Comparison of ENCODE assay signal across 27 cellular contexts in genomic region chr7:26286157-26286556, GRCh38.
"Had no signal": no experiment of that assay in that cellular context is flagged by ENCODE, and none has a peak within 500 bp of the region (broad histone marks: within the 10 kb centered on the region; RNA-seq: fewer than 3 reads in every experiment).

No MANE protein-coding gene starts in this region.

- H3K27ac ChIP-seq: neural progenitor cell, ovary, parathyroid adenoma, psoas muscle, right lobe of liver, sigmoid colon, stomach, thoracic aorta, thyroid gland, tibial nerve, upper lobe of left lung, vagina had no signal

- H3K36me3 ChIP-seq: neural progenitor cell, ovary, right lobe of liver, sigmoid colon, stomach, thoracic aorta, thyroid gland, tibial nerve, upper lobe of left lung, vagina had no signal

- H3K9ac ChIP-seq: neural progenitor cell, parathyroid adenoma had no signal

- H3K4me1 ChIP-seq: neural progenitor cell, parathyroid adenoma, psoas muscle, right lobe of liver, sigmoid colon, stomach, thyroid gland, tibial nerve, upper lobe of left lung, vagina had no signal

- H3K27ac Mint-ChIP-seq: natural killer cell; nephron; neural progenitor cell; progenitor cell of endocrine pancreas; stimulated activated effector memory CD8-positive, alpha-beta T cell treated with anti-CD3 and anti-CD28 coated beads, Interleukin-12 subunit alpha, Interleukin-12 subunit beta, amount 100 ng/mL, for 72 hours; stimulated activated naive B cell treated with anti-CD40 and anti-IgM and Interleukin-4, amounts not matched to agents 10 μg/mL and 1 μg/mL and 100 μg/mL, for 72 hours; stimulated activated naive CD8-positive, alpha-beta T cell treated with anti-CD3 and anti-CD28 coated beads, Interleukin-15, Interleukin-2, amounts not matched to agents 100 ng/mL and 50 ng/mL, for 24 hours had no signal

- H3K4me1 Mint-ChIP-seq: natural killer cell; nephron; neural progenitor cell; stimulated activated effector memory CD8-positive, alpha-beta T cell treated with anti-CD3 and anti-CD28 coated beads, Interleukin-12 subunit alpha, Interleukin-12 subunit beta, amount 100 ng/mL, for 72 hours; stimulated activated naive B cell treated with anti-CD40 and anti-IgM and Interleukin-4, amounts not matched to agents 10 μg/mL and 1 μg/mL and 100 μg/mL, for 72 hours had no signal

- H3K4me3 Mint-ChIP-seq: natural killer cell; nephron; neural progenitor cell; stimulated activated effector memory CD8-positive, alpha-beta T cell treated with anti-CD3 and anti-CD28 coated beads, Interleukin-12 subunit alpha, Interleukin-12 subunit beta, amount 100 ng/mL, for 72 hours; stimulated activated naive B cell treated with anti-CD40 and anti-IgM and Interleukin-4, amounts not matched to agents 10 μg/mL and 1 μg/mL and 100 μg/mL, for 72 hours; stimulated activated naive CD8-positive, alpha-beta T cell treated with anti-CD3 and anti-CD28 coated beads, Interleukin-15, Interleukin-2, amounts not matched to agents 100 ng/mL and 50 ng/mL, for 24 hours had no signal

- H3K4me3 ChIP-seq: neural progenitor cell, ovary, psoas muscle, right lobe of liver, sigmoid colon, stomach, thoracic aorta, thyroid gland, tibial nerve, upper lobe of left lung, vagina had no signal

- FAIRE-seq: small intestine had no signal

- H3K9me3 Mint-ChIP-seq: natural killer cell; nephron; neural progenitor cell; stimulated activated effector memory CD8-positive, alpha-beta T cell treated with anti-CD3 and anti-CD28 coated beads, Interleukin-12 subunit alpha, Interleukin-12 subunit beta, amount 100 ng/mL, for 72 hours; stimulated activated naive B cell treated with anti-CD40 and anti-IgM and Interleukin-4, amounts not matched to agents 10 μg/mL and 1 μg/mL and 100 μg/mL, for 72 hours; stimulated activated naive CD8-positive, alpha-beta T cell treated with anti-CD3 and anti-CD28 coated beads, Interleukin-15, Interleukin-2, amounts not matched to agents 100 ng/mL and 50 ng/mL, for 24 hours had no signal

- ATAC-seq: natural killer cell; psoas muscle; right cardiac atrium; stimulated activated effector memory CD8-positive, alpha-beta T cell treated with anti-CD3 and anti-CD28 coated beads, Interleukin-12 subunit alpha, Interleukin-12 subunit beta, amount 100 ng/mL, for 72 hours; stimulated activated naive B cell treated with anti-CD40 and anti-IgM and Interleukin-4, amounts not matched to agents 10 μg/mL and 1 μg/mL and 100 μg/mL, for 72 hours had no signal

- H3K27me3 Mint-ChIP-seq: progenitor cell of endocrine pancreas; stimulated activated naive B cell treated with anti-CD40 and anti-IgM and Interleukin-4, amounts not matched to agents 10 μg/mL and 1 μg/mL and 100 μg/mL, for 72 hours; stimulated activated naive CD8-positive, alpha-beta T cell treated with anti-CD3 and anti-CD28 coated beads, Interleukin-15, Interleukin-2, amounts not matched to agents 100 ng/mL and 50 ng/mL, for 24 hours had no signal

- H3K4me2 ChIP-seq: neural progenitor cell had no signal

- H3K9me3 ChIP-seq: ovary, psoas muscle, right lobe of liver, sigmoid colon, stomach, thoracic aorta, thyroid gland, tibial nerve, upper lobe of left lung, vagina had no signal

- H3K79me2 ChIP-seq: parathyroid adenoma had no signal

- H3K27me3 ChIP-seq: neural progenitor cell, ovary, right lobe of liver, sigmoid colon, stomach, thyroid gland, tibial nerve, upper lobe of left lung, vagina had no signal

- H2AFZ ChIP-seq: neural progenitor cell, parathyroid adenoma had no signal

- DNase-seq: natural killer cell; occipital lobe; ovary; posterior cingulate gyrus; psoas muscle; right cardiac atrium; right lobe of liver; sigmoid colon; small intestine; stimulated activated CD4-positive, alpha-beta T cell treated with anti-CD3 and anti-CD28 coated beads, Interleukin-15, amount 100 ng/mL, for 24 hours; stimulated activated CD4-positive, alpha-beta T cell treated with anti-CD3 and anti-CD28 coated beads, Interleukin-2, amount 100 ng/mL, for 24 hours; stimulated activated CD4-positive, alpha-beta T cell treated with anti-CD3 and anti-CD28 coated beads, Interleukin-2, amount 100 ng/mL, for 48 hours; stimulated activated CD4-positive, alpha-beta T cell treated with anti-CD3 and anti-CD28 coated beads, Interleukin-4, amount 100 ng/mL, for 24 hours; stimulated activated naive B cell treated with anti-CD40 and anti-IgM and Interleukin-4, amounts not matched to agents 10 μg/mL and 1 μg/mL and 100 μg/mL, for 72 hours; stimulated activated naive CD4-positive, alpha-beta T cell treated with Interleukin-2 at 50 U/mL for 16 hours; stomach; thyroid gland; upper lobe of left lung had no signal

- H3K36me3 Mint-ChIP-seq: natural killer cell; neural progenitor cell; stimulated activated naive B cell treated with anti-CD40 and anti-IgM and Interleukin-4, amounts not matched to agents 10 μg/mL and 1 μg/mL and 100 μg/mL, for 72 hours had no signal
